1 cellular context compared by ENCODE assay signal in the genomic region with DNA sequence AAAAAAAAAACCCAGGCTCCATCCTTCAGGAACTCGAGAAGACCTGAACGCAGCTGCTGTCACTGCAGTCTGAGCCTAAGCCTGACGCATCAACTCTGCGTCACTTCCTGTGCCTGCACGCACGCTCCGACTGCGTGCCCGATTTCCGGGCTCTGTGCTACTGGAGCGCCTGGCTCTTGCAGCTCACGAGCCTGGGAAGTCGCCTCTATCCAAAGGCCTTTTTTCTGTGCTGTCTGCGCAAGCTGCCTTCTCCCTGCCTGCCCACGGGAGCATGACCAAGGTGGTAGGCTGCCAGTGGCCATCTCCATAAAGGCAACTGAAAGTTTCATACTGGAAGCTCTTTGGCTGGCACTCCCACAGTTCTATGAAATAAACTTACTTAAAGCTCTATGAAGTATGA.
TF ChIP-seq lines count a peak whose summit lies in the region.

No MANE protein-coding gene starts in this region.

TF ChIP-seq in K562, 482 proteins besides CTCF, POLR2A, EP300 and RAD21 (continued from another document and continues in another):
- TF ChIP-seq SUPT5H (IDR thresholded peaks at IDR 0.05) = no peak; the same call in 1 of the 2 replicates
- no peak for TF ChIP-seq HNRNPH1 (optimal IDR thresholded peaks at IDR 0.05; ENCODE audit: low read depth, low read length)
- no peak for TF ChIP-seq ZNF324 (CRISPR knock-in tag; IDR thresholded peaks at IDR 0.05)
- TF ChIP-seq BHLHE40 (IDR thresholded peaks at IDR 0.05; ENCODE audit: low read length) = peak; percentile 72
- no peak for TF ChIP-seq KDM4B (IDR thresholded peaks at IDR 0.05; ENCODE audit: borderline replicate concordance in 2 of 2, low read depth in 1 of 2)
- TF ChIP-seq MCM7 (IDR thresholded peaks at IDR 0.05) = no peak
- peak; percentile 96 for TF ChIP-seq CXXC5 (CRISPR knock-in tag; IDR thresholded peaks at IDR 0.05)
- TF ChIP-seq, protein P1, sequence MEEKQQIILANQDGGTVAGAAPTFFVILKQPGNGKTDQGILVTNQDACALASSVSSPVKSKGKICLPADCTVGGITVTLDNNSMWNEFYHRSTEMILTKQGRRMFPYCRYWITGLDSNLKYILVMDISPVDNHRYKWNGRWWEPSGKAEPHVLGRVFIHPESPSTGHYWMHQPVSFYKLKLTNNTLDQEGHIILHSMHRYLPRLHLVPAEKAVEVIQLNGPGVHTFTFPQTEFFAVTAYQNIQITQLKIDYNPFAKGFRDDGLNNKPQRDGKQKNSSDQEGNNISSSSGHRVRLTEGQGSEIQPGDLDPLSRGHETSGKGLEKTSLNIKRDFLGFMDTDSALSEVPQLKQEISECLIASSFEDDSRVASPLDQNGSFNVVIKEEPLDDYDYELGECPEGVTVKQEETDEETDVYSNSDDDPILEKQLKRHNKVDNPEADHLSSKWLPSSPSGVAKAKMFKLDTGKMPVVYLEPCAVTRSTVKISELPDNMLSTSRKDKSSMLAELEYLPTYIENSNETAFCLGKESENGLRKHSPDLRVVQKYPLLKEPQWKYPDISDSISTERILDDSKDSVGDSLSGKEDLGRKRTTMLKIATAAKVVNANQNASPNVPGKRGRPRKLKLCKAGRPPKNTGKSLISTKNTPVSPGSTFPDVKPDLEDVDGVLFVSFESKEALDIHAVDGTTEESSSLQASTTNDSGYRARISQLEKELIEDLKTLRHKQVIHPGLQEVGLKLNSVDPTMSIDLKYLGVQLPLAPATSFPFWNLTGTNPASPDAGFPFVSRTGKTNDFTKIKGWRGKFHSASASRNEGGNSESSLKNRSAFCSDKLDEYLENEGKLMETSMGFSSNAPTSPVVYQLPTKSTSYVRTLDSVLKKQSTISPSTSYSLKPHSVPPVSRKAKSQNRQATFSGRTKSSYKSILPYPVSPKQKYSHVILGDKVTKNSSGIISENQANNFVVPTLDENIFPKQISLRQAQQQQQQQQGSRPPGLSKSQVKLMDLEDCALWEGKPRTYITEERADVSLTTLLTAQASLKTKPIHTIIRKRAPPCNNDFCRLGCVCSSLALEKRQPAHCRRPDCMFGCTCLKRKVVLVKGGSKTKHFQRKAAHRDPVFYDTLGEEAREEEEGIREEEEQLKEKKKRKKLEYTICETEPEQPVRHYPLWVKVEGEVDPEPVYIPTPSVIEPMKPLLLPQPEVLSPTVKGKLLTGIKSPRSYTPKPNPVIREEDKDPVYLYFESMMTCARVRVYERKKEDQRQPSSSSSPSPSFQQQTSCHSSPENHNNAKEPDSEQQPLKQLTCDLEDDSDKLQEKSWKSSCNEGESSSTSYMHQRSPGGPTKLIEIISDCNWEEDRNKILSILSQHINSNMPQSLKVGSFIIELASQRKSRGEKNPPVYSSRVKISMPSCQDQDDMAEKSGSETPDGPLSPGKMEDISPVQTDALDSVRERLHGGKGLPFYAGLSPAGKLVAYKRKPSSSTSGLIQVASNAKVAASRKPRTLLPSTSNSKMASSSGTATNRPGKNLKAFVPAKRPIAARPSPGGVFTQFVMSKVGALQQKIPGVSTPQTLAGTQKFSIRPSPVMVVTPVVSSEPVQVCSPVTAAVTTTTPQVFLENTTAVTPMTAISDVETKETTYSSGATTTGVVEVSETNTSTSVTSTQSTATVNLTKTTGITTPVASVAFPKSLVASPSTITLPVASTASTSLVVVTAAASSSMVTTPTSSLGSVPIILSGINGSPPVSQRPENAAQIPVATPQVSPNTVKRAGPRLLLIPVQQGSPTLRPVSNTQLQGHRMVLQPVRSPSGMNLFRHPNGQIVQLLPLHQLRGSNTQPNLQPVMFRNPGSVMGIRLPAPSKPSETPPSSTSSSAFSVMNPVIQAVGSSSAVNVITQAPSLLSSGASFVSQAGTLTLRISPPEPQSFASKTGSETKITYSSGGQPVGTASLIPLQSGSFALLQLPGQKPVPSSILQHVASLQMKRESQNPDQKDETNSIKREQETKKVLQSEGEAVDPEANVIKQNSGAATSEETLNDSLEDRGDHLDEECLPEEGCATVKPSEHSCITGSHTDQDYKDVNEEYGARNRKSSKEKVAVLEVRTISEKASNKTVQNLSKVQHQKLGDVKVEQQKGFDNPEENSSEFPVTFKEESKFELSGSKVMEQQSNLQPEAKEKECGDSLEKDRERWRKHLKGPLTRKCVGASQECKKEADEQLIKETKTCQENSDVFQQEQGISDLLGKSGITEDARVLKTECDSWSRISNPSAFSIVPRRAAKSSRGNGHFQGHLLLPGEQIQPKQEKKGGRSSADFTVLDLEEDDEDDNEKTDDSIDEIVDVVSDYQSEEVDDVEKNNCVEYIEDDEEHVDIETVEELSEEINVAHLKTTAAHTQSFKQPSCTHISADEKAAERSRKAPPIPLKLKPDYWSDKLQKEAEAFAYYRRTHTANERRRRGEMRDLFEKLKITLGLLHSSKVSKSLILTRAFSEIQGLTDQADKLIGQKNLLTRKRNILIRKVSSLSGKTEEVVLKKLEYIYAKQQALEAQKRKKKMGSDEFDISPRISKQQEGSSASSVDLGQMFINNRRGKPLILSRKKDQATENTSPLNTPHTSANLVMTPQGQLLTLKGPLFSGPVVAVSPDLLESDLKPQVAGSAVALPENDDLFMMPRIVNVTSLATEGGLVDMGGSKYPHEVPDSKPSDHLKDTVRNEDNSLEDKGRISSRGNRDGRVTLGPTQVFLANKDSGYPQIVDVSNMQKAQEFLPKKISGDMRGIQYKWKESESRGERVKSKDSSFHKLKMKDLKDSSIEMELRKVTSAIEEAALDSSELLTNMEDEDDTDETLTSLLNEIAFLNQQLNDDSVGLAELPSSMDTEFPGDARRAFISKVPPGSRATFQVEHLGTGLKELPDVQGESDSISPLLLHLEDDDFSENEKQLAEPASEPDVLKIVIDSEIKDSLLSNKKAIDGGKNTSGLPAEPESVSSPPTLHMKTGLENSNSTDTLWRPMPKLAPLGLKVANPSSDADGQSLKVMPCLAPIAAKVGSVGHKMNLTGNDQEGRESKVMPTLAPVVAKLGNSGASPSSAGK (IDR thresholded peaks at IDR 0.05) = peak; percentile 72
- no peak for TF ChIP-seq ZNF444 (CRISPR knock-in tag; IDR thresholded peaks at IDR 0.05)
- TF ChIP-seq TCFL5 (CRISPR knock-in tag; conservative IDR thresholded peaks at IDR 0.05) = no peak
- TF ChIP-seq SMAD4 (CRISPR knock-in tag; conservative IDR thresholded peaks at IDR 0.05) = peak; percentile 61
- TF ChIP-seq TRIM28 (IDR thresholded peaks at IDR 0.05) = no peak
- TF ChIP-seq, protein P2, sequence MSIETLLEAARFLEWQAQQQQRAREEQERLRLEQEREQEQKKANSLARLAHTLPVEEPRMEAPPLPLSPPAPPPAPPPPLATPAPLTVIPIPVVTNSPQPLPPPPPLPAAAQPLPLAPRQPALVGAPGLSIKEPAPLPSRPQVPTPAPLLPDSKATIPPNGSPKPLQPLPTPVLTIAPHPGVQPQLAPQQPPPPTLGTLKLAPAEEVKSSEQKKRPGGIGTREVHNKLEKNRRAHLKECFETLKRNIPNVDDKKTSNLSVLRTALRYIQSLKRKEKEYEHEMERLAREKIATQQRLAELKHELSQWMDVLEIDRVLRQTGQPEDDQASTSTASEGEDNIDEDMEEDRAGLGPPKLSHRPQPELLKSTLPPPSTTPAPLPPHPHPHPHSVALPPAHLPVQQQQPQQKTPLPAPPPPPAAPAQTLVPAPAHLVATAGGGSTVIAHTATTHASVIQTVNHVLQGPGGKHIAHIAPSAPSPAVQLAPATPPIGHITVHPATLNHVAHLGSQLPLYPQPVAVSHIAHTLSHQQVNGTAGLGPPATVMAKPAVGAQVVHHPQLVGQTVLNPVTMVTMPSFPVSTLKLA (conservative IDR thresholded peaks at IDR 0.05) = 0 out of 4 replicates have a peak, but pooled peaks of 1 of the 2 experiments have one; percentile 23
- TF ChIP-seq, protein P3, sequence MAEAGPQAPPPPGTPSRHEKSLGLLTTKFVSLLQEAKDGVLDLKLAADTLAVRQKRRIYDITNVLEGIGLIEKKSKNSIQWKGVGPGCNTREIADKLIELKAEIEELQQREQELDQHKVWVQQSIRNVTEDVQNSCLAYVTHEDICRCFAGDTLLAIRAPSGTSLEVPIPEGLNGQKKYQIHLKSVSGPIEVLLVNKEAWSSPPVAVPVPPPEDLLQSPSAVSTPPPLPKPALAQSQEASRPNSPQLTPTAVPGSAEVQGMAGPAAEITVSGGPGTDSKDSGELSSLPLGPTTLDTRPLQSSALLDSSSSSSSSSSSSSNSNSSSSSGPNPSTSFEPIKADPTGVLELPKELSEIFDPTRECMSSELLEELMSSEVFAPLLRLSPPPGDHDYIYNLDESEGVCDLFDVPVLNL (CRISPR knock-in tag; IDR thresholded peaks at IDR 0.05; ENCODE audit: low read depth) = no peak
- TF ChIP-seq ZKSCAN3 (CRISPR knock-in tag; IDR thresholded peaks at IDR 0.05) = no peak
- no peak for TF ChIP-seq ZNF696 (CRISPR knock-in tag; conservative IDR thresholded peaks at IDR 0.05)
- TF ChIP-seq, protein P4, sequence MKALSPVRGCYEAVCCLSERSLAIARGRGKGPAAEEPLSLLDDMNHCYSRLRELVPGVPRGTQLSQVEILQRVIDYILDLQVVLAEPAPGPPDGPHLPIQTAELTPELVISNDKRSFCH (CRISPR knock-in tag; IDR thresholded peaks at IDR 0.05) = no peak
- TF ChIP-seq, protein P4 (tag; IDR thresholded peaks at IDR 0.05) = no peak
- peak; percentile 67; the same call in 1 of the 2 replicates for TF ChIP-seq L3MBTL2 (IDR thresholded peaks at IDR 0.05)
- peak; percentile 67 for TF ChIP-seq RBFOX2 (IDR thresholded peaks at IDR 0.05; ENCODE audit: low read depth, low read length)
- no peak for TF ChIP-seq SMARCB1 (IDR thresholded peaks at IDR 0.05; ENCODE audit: insufficient read length, low read depth)
- TF ChIP-seq MEIS2 (IDR thresholded peaks at IDR 0.05; ENCODE audit: partially characterized antibody) = peak; percentile 6
- TF ChIP-seq NR3C1 (CRISPR knock-in tag; IDR thresholded peaks at IDR 0.05) = no peak
- TF ChIP-seq, protein P5, sequence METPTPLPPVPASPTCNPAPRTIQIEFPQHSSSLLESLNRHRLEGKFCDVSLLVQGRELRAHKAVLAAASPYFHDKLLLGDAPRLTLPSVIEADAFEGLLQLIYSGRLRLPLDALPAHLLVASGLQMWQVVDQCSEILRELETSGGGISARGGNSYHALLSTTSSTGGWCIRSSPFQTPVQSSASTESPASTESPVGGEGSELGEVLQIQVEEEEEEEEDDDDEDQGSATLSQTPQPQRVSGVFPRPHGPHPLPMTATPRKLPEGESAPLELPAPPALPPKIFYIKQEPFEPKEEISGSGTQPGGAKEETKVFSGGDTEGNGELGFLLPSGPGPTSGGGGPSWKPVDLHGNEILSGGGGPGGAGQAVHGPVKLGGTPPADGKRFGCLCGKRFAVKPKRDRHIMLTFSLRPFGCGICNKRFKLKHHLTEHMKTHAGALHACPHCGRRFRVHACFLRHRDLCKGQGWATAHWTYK (CRISPR knock-in tag; IDR thresholded peaks at IDR 0.05) = 0 out of 2 replicates have a peak, but pooled peaks have one; percentile 38
- no peak for TF ChIP-seq ZNF165 (CRISPR knock-in tag; IDR thresholded peaks at IDR 0.05; ENCODE audit: borderline replicate concordance)
- no peak for TF ChIP-seq FOXA1 (IDR thresholded peaks at IDR 0.05; ENCODE audit: borderline replicate concordance)
- TF ChIP-seq ZNF354B (CRISPR knock-in tag; IDR thresholded peaks at IDR 0.05) = no peak
- TF ChIP-seq, protein P6, sequence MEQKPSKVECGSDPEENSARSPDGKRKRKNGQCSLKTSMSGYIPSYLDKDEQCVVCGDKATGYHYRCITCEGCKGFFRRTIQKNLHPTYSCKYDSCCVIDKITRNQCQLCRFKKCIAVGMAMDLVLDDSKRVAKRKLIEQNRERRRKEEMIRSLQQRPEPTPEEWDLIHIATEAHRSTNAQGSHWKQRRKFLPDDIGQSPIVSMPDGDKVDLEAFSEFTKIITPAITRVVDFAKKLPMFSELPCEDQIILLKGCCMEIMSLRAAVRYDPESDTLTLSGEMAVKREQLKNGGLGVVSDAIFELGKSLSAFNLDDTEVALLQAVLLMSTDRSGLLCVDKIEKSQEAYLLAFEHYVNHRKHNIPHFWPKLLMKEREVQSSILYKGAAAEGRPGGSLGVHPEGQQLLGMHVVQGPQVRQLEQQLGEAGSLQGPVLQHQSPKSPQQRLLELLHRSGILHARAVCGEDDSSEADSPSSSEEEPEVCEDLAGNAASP (IDR thresholded peaks at IDR 0.05) = no peak
- peak; percentile 86 for TF ChIP-seq MTA1 (IDR thresholded peaks at IDR 0.05; ENCODE audit: borderline replicate concordance)
- TF ChIP-seq ELF1 (tag; IDR thresholded peaks at IDR 0.05) = peak; percentile 68
- TF ChIP-seq, protein P7, sequence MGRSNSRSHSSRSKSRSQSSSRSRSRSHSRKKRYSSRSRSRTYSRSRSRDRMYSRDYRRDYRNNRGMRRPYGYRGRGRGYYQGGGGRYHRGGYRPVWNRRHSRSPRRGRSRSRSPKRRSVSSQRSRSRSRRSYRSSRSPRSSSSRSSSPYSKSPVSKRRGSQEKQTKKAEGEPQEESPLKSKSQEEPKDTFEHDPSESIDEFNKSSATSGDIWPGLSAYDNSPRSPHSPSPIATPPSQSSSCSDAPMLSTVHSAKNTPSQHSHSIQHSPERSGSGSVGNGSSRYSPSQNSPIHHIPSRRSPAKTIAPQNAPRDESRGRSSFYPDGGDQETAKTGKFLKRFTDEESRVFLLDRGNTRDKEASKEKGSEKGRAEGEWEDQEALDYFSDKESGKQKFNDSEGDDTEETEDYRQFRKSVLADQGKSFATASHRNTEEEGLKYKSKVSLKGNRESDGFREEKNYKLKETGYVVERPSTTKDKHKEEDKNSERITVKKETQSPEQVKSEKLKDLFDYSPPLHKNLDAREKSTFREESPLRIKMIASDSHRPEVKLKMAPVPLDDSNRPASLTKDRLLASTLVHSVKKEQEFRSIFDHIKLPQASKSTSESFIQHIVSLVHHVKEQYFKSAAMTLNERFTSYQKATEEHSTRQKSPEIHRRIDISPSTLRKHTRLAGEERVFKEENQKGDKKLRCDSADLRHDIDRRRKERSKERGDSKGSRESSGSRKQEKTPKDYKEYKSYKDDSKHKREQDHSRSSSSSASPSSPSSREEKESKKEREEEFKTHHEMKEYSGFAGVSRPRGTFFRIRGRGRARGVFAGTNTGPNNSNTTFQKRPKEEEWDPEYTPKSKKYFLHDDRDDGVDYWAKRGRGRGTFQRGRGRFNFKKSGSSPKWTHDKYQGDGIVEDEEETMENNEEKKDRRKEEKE (IDR thresholded peaks at IDR 0.05; ENCODE audit: borderline replicate concordance in 1 of 2, control insufficient read depth in 1 of 2, low read depth in 2 of 2, low read length in 1 of 2) = no peak
- TF ChIP-seq ETV6 (IDR thresholded peaks at IDR 0.05; ENCODE audit: borderline replicate concordance in 1 of 2, low read depth in 2 of 2, low read length in 1 of 2) = no peak
- TF ChIP-seq ETV6 (CRISPR knock-in tag; IDR thresholded peaks at IDR 0.05; ENCODE audit: borderline replicate concordance) = no peak
